ENCODE assay signal across 9 cellular contexts in the genomic region with DNA sequence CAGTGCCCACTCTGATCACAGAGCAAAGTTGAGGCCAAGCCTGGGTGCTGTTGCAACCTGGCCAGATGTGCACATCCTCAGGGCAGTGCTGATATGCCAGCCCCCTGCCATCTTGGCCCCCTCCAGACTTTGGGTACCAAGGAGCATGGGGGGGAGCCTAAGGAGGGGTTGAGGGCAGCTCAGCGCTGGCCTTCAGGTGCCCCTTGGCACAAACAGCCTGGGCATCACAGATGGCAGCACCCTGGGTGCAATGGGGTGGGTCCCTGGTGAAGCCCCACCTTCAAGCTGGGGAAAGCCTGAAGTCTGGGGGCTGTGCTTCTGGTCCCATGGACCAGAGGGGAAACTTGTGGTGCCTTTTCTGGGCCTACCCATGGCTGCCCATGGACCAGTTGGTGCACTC.
"Had no signal": no experiment of that assay in that cellular context is flagged by ENCODE, and none has a peak within 500 bp of the region (broad histone marks: within the 10 kb centered on the region; RNA-seq: fewer than 3 reads in every experiment).

No MANE protein-coding gene starts in this region.

- H3K4me3 ChIP-seq: GM23248, GM23338, HAP-1 had no signal

- H2AFZ ChIP-seq: GM23248, GM23338 had no signal

- H3K27ac ChIP-seq: GM23248 had no signal

- H3K4me2 ChIP-seq: GM23338 had no signal

- ATAC-seq: GM23338, HCT116 had no signal

- H3K4me1 ChIP-seq: HAP-1 had no signal

- H3K4me3 Mint-ChIP-seq: GM23338, H9, HFFc6 had no signal

- H3K9me3 Mint-ChIP-seq: HFFc6 had no signal

- DNase-seq: GM23248, GOT3, H7, H9, HCEC 1CT, HFFc6 had no signal

- H3K9me3 ChIP-seq: HAP-1 had no signal

- H3K27ac Mint-ChIP-seq: GM23338, H9, HFFc6 had no signal

- H3K4me1 Mint-ChIP-seq: GM23338 had no signal

- H3K36me3 ChIP-seq: HAP-1 had no signal

- H3K9ac ChIP-seq: GM23248 had no signal
